In genomic region chr6:152048921-152049320, GRCh38 we compare ENCODE assay signal across 26 cellular contexts.
"Had no signal": no experiment of that assay in that cellular context is flagged by ENCODE, and none has a peak within 500 bp of the region (broad histone marks: within the 10 kb centered on the region; RNA-seq: fewer than 3 reads in every experiment).

No MANE protein-coding gene starts in this region.

- H3K9me3 ChIP-seq: colonic mucosa, SJCRH30, SK-N-SH had no signal

- H3K36me3 ChIP-seq: brain microvascular endothelial cell, colonic mucosa, SJCRH30 had no signal

- H3K4me1 ChIP-seq: colonic mucosa, SJCRH30 had no signal

- H3K9ac ChIP-seq: SK-N-SH had no signal

- H3K36me3 Mint-ChIP-seq: activated CD4-positive, alpha-beta memory T cell treated with anti-CD3 and anti-CD28 coated beads for 36 hours; activated naive CD8-positive, alpha-beta T cell had no signal

- H3K27me3 Mint-ChIP-seq: activated B cell treated with CpG ODN at 0.5 μM for 24 hours; activated CD4-positive, alpha-beta memory T cell treated with anti-CD3 and anti-CD28 coated beads for 36 hours; activated CD4-positive, alpha-beta T cell treated with anti-CD3 and anti-CD28 coated beads, Interleukin-2, amount 10 ng/mL, durations not matched to agents 7 days and 5 days; T-helper 17 cell had no signal

- DNase-seq: activated B cell treated with CpG ODN at 0.5 μM for 24 hours; activated CD4-positive, alpha-beta memory T cell treated with anti-CD3 and anti-CD28 coated beads for 36 hours; activated CD4-positive, alpha-beta T cell treated with anti-CD3 and anti-CD28 coated beads, Interleukin-2, amount 10 ng/mL, durations not matched to agents 7 days and 5 days; activated CD8-positive, alpha-beta memory T cell treated with anti-CD3 and anti-CD28 coated beads for 24 hours; activated effector memory CD4-positive, alpha-beta T cell treated with anti-CD3 and anti-CD28 coated beads, Interleukin-2, amount 50 U/mL, for 16 hours; activated naive CD4-positive, alpha-beta T cell treated with Interleukin-2 at 50 U/mL for 16 hours; activated T-cell treated with anti-CD3 and anti-CD28 coated beads, Interleukin-2, amount 50 U/mL, for 4 hours; brain microvascular endothelial cell; caudate nucleus; colonic mucosa; Karpas-422; NCI-H1694 treated with DMSO at 0.1 percent for 48 hours; NCI-H2029 treated with DMSO at 0.1 percent for 48 hours; NCI-H446; NCI-H526; NK-92 treated with Interleukin-12 subunit alpha and Interleukin-12 subunit beta, amount 100 ng/mL, for 24 hours; OCI-M1; RPMI8226; SK-N-SH; T-helper 17 cell; T-helper 9 cell had no signal

- H3K4me3 ChIP-seq: colonic mucosa, K562, SJCRH30 had no signal

- H3K4me3 Mint-ChIP-seq: activated B cell treated with CpG ODN at 0.5 μM for 24 hours; activated CD4-positive, alpha-beta memory T cell treated with anti-CD3 and anti-CD28 coated beads for 36 hours; activated CD4-positive, alpha-beta T cell treated with anti-CD3 and anti-CD28 coated beads, Interleukin-2, amount 10 ng/mL, durations not matched to agents 7 days and 5 days; activated naive CD8-positive, alpha-beta T cell; activated T-cell treated with anti-CD3 and anti-CD28 coated beads, Interleukin-2, amount 50 U/mL, for 4 hours; T-helper 17 cell had no signal

- H3K9me3 Mint-ChIP-seq: activated B cell treated with CpG ODN at 0.5 μM for 24 hours; activated CD4-positive, alpha-beta memory T cell treated with anti-CD3 and anti-CD28 coated beads for 36 hours; activated CD4-positive, alpha-beta T cell treated with anti-CD3 and anti-CD28 coated beads, Interleukin-2, amount 10 ng/mL, durations not matched to agents 7 days and 5 days; activated T-cell treated with anti-CD3 and anti-CD28 coated beads, Interleukin-2, amount 50 U/mL, for 4 hours had no signal

- H3K27ac ChIP-seq: brain microvascular endothelial cell, colonic mucosa, SJCRH30 had no signal

- H3K4me1 Mint-ChIP-seq: activated B cell treated with CpG ODN at 0.5 μM for 24 hours; activated CD4-positive, alpha-beta T cell treated with anti-CD3 and anti-CD28 coated beads, Interleukin-2, amount 10 ng/mL, durations not matched to agents 7 days and 5 days; T-helper 17 cell had no signal

- H3K4me2 ChIP-seq: SK-N-SH had no signal

- H3K27ac Mint-ChIP-seq: activated B cell treated with CpG ODN at 0.5 μM for 24 hours; activated CD4-positive, alpha-beta memory T cell treated with anti-CD3 and anti-CD28 coated beads for 36 hours; activated CD4-positive, alpha-beta T cell treated with anti-CD3 and anti-CD28 coated beads, Interleukin-2, amount 10 ng/mL, durations not matched to agents 7 days and 5 days; activated naive CD8-positive, alpha-beta T cell; T-helper 17 cell had no signal

- ATAC-seq: activated T-cell treated with anti-CD3 and anti-CD28 coated beads, Interleukin-2, amount 50 U/mL, for 4 hours; K562; Panc1; Right ventricle myocardium inferior; T-helper 17 cell had no signal

- H3K27me3 ChIP-seq: brain microvascular endothelial cell, colonic mucosa, SJCRH30 had no signal
